In genomic region chr1:247212012-247212411, GRCh38 we compare ENCODE assay signal across 12 cellular contexts. TPM values are rescaled to one million over a fixed set of nuclear protein-coding genes. Genes with fewer than 3 reads are reported as not detected.
DNase-seq lines count a peak whose midpoint lies in the region; ATAC-seq, FAIRE-seq and TF ChIP-seq lines count a peak whose summit lies in the region.
"Had no signal": no experiment of that assay in that cellular context is flagged by ENCODE, and none has a peak within 500 bp of the region (broad histone marks: within the 10 kb centered on the region; RNA-seq: fewer than 3 reads in every experiment).

No MANE protein-coding gene starts in this region.

- H3K36me3 ChIP-seq in CD4-positive, CD25-positive, alpha-beta regulatory T cell (ENCODE audit: control insufficient read depth, insufficient read depth, low read length), result peaks cover 14% of the 10 kb centered on the region
- no peaks in the 10 kb centered on the region for H3K36me3 ChIP-seq in kidney (ENCODE audit: control insufficient read depth in 1 of 2, insufficient read depth in 2 of 2, low read length in 2 of 2)
- H3K36me3 ChIP-seq: gastrocnemius medialis, right atrium auricular region had no signal

- no peak overlapping the region for H3K9ac ChIP-seq in kidney (ENCODE audit: low read length in 2 of 2)

- FAIRE-seq in kidney (lab: Jason Lieb, UNC), result no peak

- H3K27ac Mint-ChIP-seq in CD4-positive, CD25-positive, alpha-beta regulatory T cell, result peak overlapping the region; percentile 64 to 76 (median 72)
- H3K27ac Mint-ChIP-seq in activated T-helper 2 cell treated with anti-CD3 and anti-CD28 coated beads, Interferon-gamma antibody, Interleukin-2, Interleukin-4, amounts not matched to agents 10 μg/mL and 5 μg/mL and 100 μg/mL, durations not matched to agents 14 hours and 24 hours and 36 hours, result no peak overlapping the region

- peaks cover 0 to 3% of the 10 kb centered on the region in 2 experiments for H3K9me3 ChIP-seq in CD4-positive, CD25-positive, alpha-beta regulatory T cell (ENCODE audit: control insufficient read depth in 2 of 2, low read length in 2 of 2)
- no peaks in the 10 kb centered on the region for H3K9me3 ChIP-seq in kidney (ENCODE audit: control insufficient read depth in 1 of 2, low read length in 2 of 2)
- H3K9me3 ChIP-seq: gastrocnemius medialis, right atrium auricular region had no signal

- no peaks in the 10 kb centered on the region for H3K27me3 Mint-ChIP-seq in CD4-positive, CD25-positive, alpha-beta regulatory T cell
- peaks cover 3% of the 10 kb centered on the region for H3K27me3 Mint-ChIP-seq in activated T-helper 2 cell treated with anti-CD3 and anti-CD28 coated beads, Interferon-gamma antibody, Interleukin-2, Interleukin-4, amounts not matched to agents 10 μg/mL and 5 μg/mL and 100 μg/mL, durations not matched to agents 14 hours and 24 hours and 36 hours (ENCODE audit: low read depth)

- H3K9me3 Mint-ChIP-seq in CD4-positive, CD25-positive, alpha-beta regulatory T cell, result peaks cover 0 to 2% (median 0%) of the 10 kb centered on the region in 7 donors
- H3K9me3 Mint-ChIP-seq in activated T-helper 2 cell treated with anti-CD3 and anti-CD28 coated beads, Interferon-gamma antibody, Interleukin-2, Interleukin-4, amounts not matched to agents 10 μg/mL and 5 μg/mL and 100 μg/mL, durations not matched to agents 14 hours and 24 hours and 36 hours, result peaks cover 16% of the 10 kb centered on the region

- H3K4me3 ChIP-seq in CD4-positive, CD25-positive, alpha-beta regulatory T cell (ENCODE audit: low read depth, low read length), result peak overlapping the region; percentile 60
- H3K4me3 ChIP-seq in kidney (ENCODE audit: low read length in 2 of 2), result no peak overlapping the region
- H3K4me3 ChIP-seq: right atrium auricular region had no signal

- H3K27me3 ChIP-seq in CD4-positive, CD25-positive, alpha-beta regulatory T cell (ENCODE audit: control insufficient read depth, insufficient read depth, low read length), result no peaks in the 10 kb centered on the region
- H3K27me3 ChIP-seq: gastrocnemius medialis, right atrium auricular region had no signal

- no peak for ATAC-seq in CD4-positive, CD25-positive, alpha-beta regulatory T cell (ENCODE audit: low read depth in 2 of 2)
- ATAC-seq in GM19351 (IDR thresholded peaks at IDR 0.05; ENCODE audit: unreplicated experiment), result peak; percentile 49
- peak; percentile 47 for ATAC-seq in HG03066 (IDR thresholded peaks at IDR 0.05; ENCODE audit: low read depth, unreplicated experiment)
- ATAC-seq: gastrocnemius medialis had no signal

- no peak for DNase-seq in CD4-positive, CD25-positive, alpha-beta regulatory T cell
- no peak for DNase-seq in activated T-helper 2 cell treated with anti-CD3 and anti-CD28 coated beads, Interferon-gamma antibody, Interleukin-2, Interleukin-4, amounts not matched to agents 10 μg/mL and 5 μg/mL and 100 μg/mL, durations not matched to agents 14 hours and 24 hours and 36 hours (ENCODE audit: low spot score)
- DNase-seq in HuH-7 (ENCODE audit: low spot score), result no peak
- DNase-seq in kidney, result no peak
- DNase-seq in SK-N-DZ (ENCODE audit: low spot score), result no peak
- no peak for DNase-seq in KG1 (lab: John Stamatoyannopoulos, UW)
- DNase-seq: gastrocnemius medialis had no signal

- peaks cover 34% of the 10 kb centered on the region for H3K4me1 ChIP-seq in CD4-positive, CD25-positive, alpha-beta regulatory T cell (ENCODE audit: control insufficient read depth, insufficient read depth, low read length, poor library complexity, severe bottlenecking)
- peaks cover 5 to 12% of the 10 kb centered on the region in 2 donors for H3K4me1 ChIP-seq in kidney (ENCODE audit: control insufficient read depth in 1 of 2, insufficient read depth in 1 of 2, low read depth in 1 of 2, low read length in 2 of 2)

- H3K4me3 Mint-ChIP-seq in CD4-positive, CD25-positive, alpha-beta regulatory T cell, result peak overlapping the region; percentile 73 to 92 (median 84)
- H3K4me3 Mint-ChIP-seq in activated T-helper 2 cell treated with anti-CD3 and anti-CD28 coated beads, Interferon-gamma antibody, Interleukin-2, Interleukin-4, amounts not matched to agents 10 μg/mL and 5 μg/mL and 100 μg/mL, durations not matched to agents 14 hours and 24 hours and 36 hours (ENCODE audit: low read depth), result peak overlapping the region; percentile 30

- intact Hi-C loops in activated T-helper 2 cell treated with anti-CD3 and anti-CD28 coated beads, Interferon-gamma antibody, Interleukin-2, Interleukin-4, amounts not matched to agents 10 μg/mL and 5 μg/mL and 100 μg/mL, durations not matched to agents 14 hours and 24 hours and 36 hours (cut with micrococcal nuclease), result loop anchor here (5.0 to 10.0 kb wide), 2 partner anchors 45 to 193 kb away; no protein-coding TSS in a partner anchor
- intact Hi-C loops in kidney (cut with DNase I), result no loop called here

- H3K4me1 Mint-ChIP-seq in CD4-positive, CD25-positive, alpha-beta regulatory T cell, result peaks cover 23 to 79% (median 54%) of the 10 kb centered on the region in 4 donors
- H3K4me1 Mint-ChIP-seq in activated T-helper 2 cell treated with anti-CD3 and anti-CD28 coated beads, Interferon-gamma antibody, Interleukin-2, Interleukin-4, amounts not matched to agents 10 μg/mL and 5 μg/mL and 100 μg/mL, durations not matched to agents 14 hours and 24 hours and 36 hours (ENCODE audit: low read depth), result peaks cover 46% of the 10 kb centered on the region

- H3K27ac ChIP-seq in CD4-positive, CD25-positive, alpha-beta regulatory T cell (ENCODE audit: insufficient read depth, low read length, poor library complexity, severe bottlenecking), result no peak overlapping the region
- H3K27ac ChIP-seq in kidney (ENCODE audit: low read depth in 2 of 2, low read length in 2 of 2), result no peak overlapping the region
- H3K27ac ChIP-seq: C4-2B, right atrium auricular region had no signal

- peaks cover 16% of the 10 kb centered on the region for H3K36me3 Mint-ChIP-seq in CD4-positive, CD25-positive, alpha-beta regulatory T cell
- peaks cover 34% of the 10 kb centered on the region for H3K36me3 Mint-ChIP-seq in activated T-helper 2 cell treated with anti-CD3 and anti-CD28 coated beads, Interferon-gamma antibody, Interleukin-2, Interleukin-4, amounts not matched to agents 10 μg/mL and 5 μg/mL and 100 μg/mL, durations not matched to agents 14 hours and 24 hours and 36 hours (ENCODE audit: low read depth)

- TF ChIP-seq CTCF in kidney (IDR thresholded peaks at IDR 0.05; ENCODE audit: borderline replicate concordance, extremely low read depth, insufficient read depth), result no peak

RNA-seq across cellular contexts. Expression of gene ZNF124, which starts 40.2 kb away (rescaled TPM):
- 15.0 TPM for total RNA-seq in CD4-positive, CD25-positive, alpha-beta regulatory T cell
- 1 to 10 TPM; 4.7 to 8.0 (median 6.9) TPM for polyA plus RNA-seq in CD4-positive, CD25-positive, alpha-beta regulatory T cell
- 14.0 and 16.9 TPM in 2 replicates for total RNA-seq in activated T-helper 2 cell treated with anti-CD3 and anti-CD28 coated beads, Interferon-gamma antibody, Interleukin-2, Interleukin-4, amounts not matched to agents 10 μg/mL and 5 μg/mL and 100 μg/mL, durations not matched to agents 14 hours and 24 hours and 36 hours
- 45.7 TPM for total RNA-seq in kidney
- polyA plus RNA-seq in kidney (ENCODE audit: insufficient read depth, low read depth, low replicate concordance), result 2.5 TPM
- 18.7 and 21.2 TPM in 2 replicates for polyA plus RNA-seq in SK-N-DZ (2014; cell fraction: cytosol; rRNA removed)
- 10.2 and 17.0 TPM in 2 replicates for polyA plus RNA-seq in SK-N-DZ (2014; cell fraction: nucleus; rRNA removed)

RNA-seq across cellular contexts. Expression of gene VN1R5, which starts 43.9 kb away (rescaled TPM):
- total RNA-seq in CD4-positive, CD25-positive, alpha-beta regulatory T cell, result not detected
- not detected for polyA plus RNA-seq in CD4-positive, CD25-positive, alpha-beta regulatory T cell
- not detected in 2 replicates for total RNA-seq in activated T-helper 2 cell treated with anti-CD3 and anti-CD28 coated beads, Interferon-gamma antibody, Interleukin-2, Interleukin-4, amounts not matched to agents 10 μg/mL and 5 μg/mL and 100 μg/mL, durations not matched to agents 14 hours and 24 hours and 36 hours
- not detected for total RNA-seq in kidney
- polyA plus RNA-seq in kidney (ENCODE audit: insufficient read depth, low read depth, low replicate concordance), result not detected
- not detected in 2 replicates for polyA plus RNA-seq in SK-N-DZ (2014; cell fraction: cytosol; rRNA removed)
- not detected in 2 replicates for polyA plus RNA-seq in SK-N-DZ (2014; cell fraction: nucleus; rRNA removed)
- total RNA-seq: gastrocnemius medialis, M059J, right atrium auricular region had no signal

Comparison
In these comparisons a context has a peak if more than half of its experiments do, and no peak if none do; other contexts are left out.
1. ATAC-seq: peak in GM19351 (single experiment) and HG03066 (single experiment); none in CD4-positive, CD25-positive, alpha-beta regulatory T cell (0 of 2).